Comparison of ENCODE assay signal across 13 cellular contexts in the genomic region with DNA sequence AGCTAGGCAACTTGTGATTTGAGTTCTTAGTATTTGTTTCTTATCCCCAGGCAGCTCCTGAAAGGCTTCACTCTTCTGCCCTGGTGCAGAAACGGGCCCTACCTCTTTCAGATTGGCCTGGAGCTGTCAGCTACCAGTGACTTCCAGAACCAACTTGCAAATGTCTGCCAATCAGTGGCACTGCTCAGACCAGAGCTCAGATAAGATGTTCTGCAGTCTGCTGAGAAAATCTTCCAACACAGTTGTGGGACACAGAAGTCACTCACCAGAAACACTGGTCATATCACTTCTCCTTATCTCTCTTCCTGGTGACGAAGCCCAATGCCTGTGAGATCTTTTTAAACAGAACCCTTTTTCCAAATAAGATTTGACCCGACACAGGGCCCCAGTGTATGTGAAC.
A peak's percentile ranks its signal among the peaks of the same experiment; 100 is the strongest.
DNase-seq lines count a peak whose midpoint lies in the region; ATAC-seq and TF ChIP-seq lines count a peak whose summit lies in the region.
"Had no signal": no experiment of that assay in that cellular context is flagged by ENCODE, and none has a peak within 500 bp of the region (broad histone marks: within the 10 kb centered on the region; RNA-seq: fewer than 3 reads in every experiment).

No MANE protein-coding gene starts in this region.

- H3K4me1 ChIP-seq in Peyer's patch (peaks cover 3 to 32% (median 19%) of the 10 kb centered on the region in 4 donors), cardiac muscle cell (ENCODE audit: low read depth) (peaks cover 45% of the 10 kb centered on the region)

- H3K27me3 ChIP-seq in Peyer's patch (no peaks in the 10 kb centered on the region), cardiac muscle cell (no peaks in the 10 kb centered on the region)

- ATAC-seq in stimulated activated naive B cell treated with anti-CD40 and anti-IgM and Interleukin-4, amounts not matched to agents 10 μg/mL and 1 μg/mL and 100 μg/mL, for 72 hours (replicated peaks) = no peak
- no peak for ATAC-seq in WTC11
- ATAC-seq: Panc1 had no signal

- TF ChIP-seq CTCF in Peyer's patch (IDR thresholded peaks at IDR 0.05) (no peak), cardiac muscle cell (IDR thresholded peaks at IDR 0.05; ENCODE audit: low read depth, low read length) (no peak), WTC11 (IDR thresholded peaks at IDR 0.05) (no peak)

- H3K27ac Mint-ChIP-seq in activated naive CD4-positive, alpha-beta T cell treated with anti-CD3 and anti-CD28 coated beads, Interleukin-2, amount 50 U/mL, for 24 hours = peak overlapping the region; percentile 14
- H3K27ac Mint-ChIP-seq in stimulated activated naive B cell treated with anti-CD40 and anti-IgM and Interleukin-4, amounts not matched to agents 10 μg/mL and 1 μg/mL and 100 μg/mL, for 72 hours = peak overlapping the region; percentile 57
- H3K27ac Mint-ChIP-seq in WTC11 = no peak overlapping the region

- H3K36me3 ChIP-seq in Peyer's patch = no peaks in the 10 kb centered on the region
- H3K36me3 ChIP-seq in cardiac muscle cell = no peaks in the 10 kb centered on the region

- H3K9me3 Mint-ChIP-seq in activated naive CD4-positive, alpha-beta T cell treated with anti-CD3 and anti-CD28 coated beads, Interleukin-2, amount 50 U/mL, for 24 hours = no peaks in the 10 kb centered on the region
- H3K9me3 Mint-ChIP-seq in stimulated activated naive B cell treated with anti-CD40 and anti-IgM and Interleukin-4, amounts not matched to agents 10 μg/mL and 1 μg/mL and 100 μg/mL, for 72 hours = no peaks in the 10 kb centered on the region
- H3K9me3 Mint-ChIP-seq in WTC11 = no peaks in the 10 kb centered on the region

- no peak overlapping the region for H3K4me3 ChIP-seq in Peyer's patch
- no peak overlapping the region for H3K4me3 ChIP-seq in cardiac muscle cell
- H3K4me3 ChIP-seq: GM23248 had no signal

- POLR2A ChIA-PET in WTC11 (lab: Charles Lee) = no interaction called here

- H3K9me3 ChIP-seq in Peyer's patch = no peaks in the 10 kb centered on the region
- H3K9me3 ChIP-seq in cardiac muscle cell (ENCODE audit: low read depth) = no peaks in the 10 kb centered on the region

- H3K27ac ChIP-seq in Peyer's patch (peak overlapping the region in 3 of 4 donors; percentile 13 to 70 (median 38)), cardiac muscle cell (peak overlapping the region; percentile 85)
- H3K27ac ChIP-seq: GM23248 had no signal

- H3K4me1 Mint-ChIP-seq in activated naive CD4-positive, alpha-beta T cell treated with anti-CD3 and anti-CD28 coated beads, Interleukin-2, amount 50 U/mL, for 24 hours = peaks cover 52% of the 10 kb centered on the region
- peaks cover 61 to 82% of the 10 kb centered on the region in 2 donors for H3K4me1 Mint-ChIP-seq in stimulated activated naive B cell treated with anti-CD40 and anti-IgM and Interleukin-4, amounts not matched to agents 10 μg/mL and 1 μg/mL and 100 μg/mL, for 72 hours
- H3K4me1 Mint-ChIP-seq in WTC11 = peaks cover 6% of the 10 kb centered on the region

- H3K4me3 Mint-ChIP-seq in activated naive CD4-positive, alpha-beta T cell treated with anti-CD3 and anti-CD28 coated beads, Interleukin-2, amount 50 U/mL, for 24 hours = peak overlapping the region; percentile 23
- no peak overlapping the region for H3K4me3 Mint-ChIP-seq in stimulated activated naive B cell treated with anti-CD40 and anti-IgM and Interleukin-4, amounts not matched to agents 10 μg/mL and 1 μg/mL and 100 μg/mL, for 72 hours
- no peak overlapping the region for H3K4me3 Mint-ChIP-seq in WTC11

- TF ChIP-seq POLR2A in Peyer's patch (IDR thresholded peaks at IDR 0.05) = no peak

- no peaks in the 10 kb centered on the region for H3K36me3 Mint-ChIP-seq in activated naive CD4-positive, alpha-beta T cell treated with anti-CD3 and anti-CD28 coated beads, Interleukin-2, amount 50 U/mL, for 24 hours
- peaks cover 0 to 3% of the 10 kb centered on the region in 2 donors for H3K36me3 Mint-ChIP-seq in stimulated activated naive B cell treated with anti-CD40 and anti-IgM and Interleukin-4, amounts not matched to agents 10 μg/mL and 1 μg/mL and 100 μg/mL, for 72 hours
- no peaks in the 10 kb centered on the region for H3K36me3 Mint-ChIP-seq in WTC11

- no peaks in the 10 kb centered on the region for H3K27me3 Mint-ChIP-seq in activated naive CD4-positive, alpha-beta T cell treated with anti-CD3 and anti-CD28 coated beads, Interleukin-2, amount 50 U/mL, for 24 hours
- H3K27me3 Mint-ChIP-seq in stimulated activated naive B cell treated with anti-CD40 and anti-IgM and Interleukin-4, amounts not matched to agents 10 μg/mL and 1 μg/mL and 100 μg/mL, for 72 hours = no peaks in the 10 kb centered on the region
- H3K27me3 Mint-ChIP-seq in WTC11 (ENCODE audit: low read depth) = no peaks in the 10 kb centered on the region

- CTCF ChIA-PET in WTC11 (lab: Charles Lee) = interaction anchor here (1.3 kb wide), 1 partner anchor 62 kb away, joined by 4 read pairs; no protein-coding TSS in a partner anchor

- DNase-seq in activated naive CD4-positive, alpha-beta T cell (lab: John Stamatoyannopoulos, UW) = no peak
- no peak for DNase-seq in Peyer's patch
- DNase-seq in cardiac muscle cell (ENCODE audit: low read depth in 1 of 2, low spot score in 1 of 2) = peak in 1 of 2 donors; percentile 33
- no peak for DNase-seq in stimulated activated naive B cell treated with anti-CD40 and anti-IgM and Interleukin-4, amounts not matched to agents 10 μg/mL and 1 μg/mL and 100 μg/mL, for 72 hours
- DNase-seq in activated CD4-positive, CD25-positive, alpha-beta regulatory T cell treated with anti-CD3 and anti-CD28 coated beads, Interleukin-2, amount 50 U/mL, for 72 hours = no peak
- DNase-seq in WTC11 (ENCODE audit: low spot score) = no peak
- DNase-seq in SKM-1 treated with dmso at 0.1 percent for 144 hours (lab: John Stamatoyannopoulos, UW; ENCODE audit: unreplicated experiment) = no peak
- DNase-seq: EL, foreskin fibroblast, GM23248, NCI-H2171 had no signal

TF ChIP-seq in WTC11, 78 proteins besides CTCF, POLR2A, EP300 and RAD21:
- TF ChIP-seq GABPB1 (CRISPR knock-in tag; IDR thresholded peaks at IDR 0.05) (no peak), FOXK1 (CRISPR knock-in tag; IDR thresholded peaks at IDR 0.05) (no peak), EMX1 (CRISPR knock-in tag; IDR thresholded peaks at IDR 0.05) (no peak), GRHL2 (CRISPR knock-in tag; IDR thresholded peaks at IDR 0.05; ENCODE audit: insufficient replicate concordance, severe bottlenecking) (no peak), SOX15 (CRISPR knock-in tag; IDR thresholded peaks at IDR 0.05) (no peak), CBFB (CRISPR knock-in tag; IDR thresholded peaks at IDR 0.05; ENCODE audit: low read depth) (no peak), RELA (CRISPR knock-in tag; IDR thresholded peaks at IDR 0.05; ENCODE audit: borderline replicate concordance) (no peak), RORB (CRISPR knock-in tag; IDR thresholded peaks at IDR 0.05) (no peak), ELF4 (CRISPR knock-in tag; IDR thresholded peaks at IDR 0.05; ENCODE audit: low read depth) (no peak), NFYB (CRISPR knock-in tag; conservative IDR thresholded peaks at IDR 0.05; ENCODE audit: low read depth) (no peak)
- TF ChIP-seq, protein P1, sequence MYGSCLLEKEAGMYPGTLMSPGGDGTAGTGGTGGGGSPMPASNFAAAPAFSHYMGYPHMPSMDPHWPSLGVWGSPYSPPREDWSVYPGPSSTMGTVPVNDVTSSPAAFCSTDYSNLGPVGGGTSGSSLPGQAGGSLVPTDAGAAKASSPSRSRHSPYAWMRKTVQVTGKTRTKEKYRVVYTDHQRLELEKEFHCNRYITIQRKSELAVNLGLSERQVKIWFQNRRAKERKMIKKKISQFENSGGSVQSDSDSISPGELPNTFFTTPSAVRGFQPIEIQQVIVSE (CRISPR knock-in tag; IDR thresholded peaks at IDR 0.05; ENCODE audit: borderline replicate concordance) = no peak
- TF ChIP-seq, protein P2, sequence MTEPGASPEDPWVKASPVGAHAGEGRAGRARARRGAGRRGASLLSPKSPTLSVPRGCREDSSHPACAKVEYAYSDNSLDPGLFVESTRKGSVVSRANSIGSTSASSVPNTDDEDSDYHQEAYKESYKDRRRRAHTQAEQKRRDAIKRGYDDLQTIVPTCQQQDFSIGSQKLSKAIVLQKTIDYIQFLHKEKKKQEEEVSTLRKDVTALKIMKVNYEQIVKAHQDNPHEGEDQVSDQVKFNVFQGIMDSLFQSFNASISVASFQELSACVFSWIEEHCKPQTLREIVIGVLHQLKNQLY (CRISPR knock-in tag; IDR thresholded peaks at IDR 0.05) = no peak
- TF ChIP-seq, protein P3, sequence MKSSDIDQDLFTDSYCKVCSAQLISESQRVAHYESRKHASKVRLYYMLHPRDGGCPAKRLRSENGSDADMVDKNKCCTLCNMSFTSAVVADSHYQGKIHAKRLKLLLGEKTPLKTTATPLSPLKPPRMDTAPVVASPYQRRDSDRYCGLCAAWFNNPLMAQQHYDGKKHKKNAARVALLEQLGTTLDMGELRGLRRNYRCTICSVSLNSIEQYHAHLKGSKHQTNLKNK (CRISPR knock-in tag; IDR thresholded peaks at IDR 0.05) = no peak
- TF ChIP-seq, protein P4, sequence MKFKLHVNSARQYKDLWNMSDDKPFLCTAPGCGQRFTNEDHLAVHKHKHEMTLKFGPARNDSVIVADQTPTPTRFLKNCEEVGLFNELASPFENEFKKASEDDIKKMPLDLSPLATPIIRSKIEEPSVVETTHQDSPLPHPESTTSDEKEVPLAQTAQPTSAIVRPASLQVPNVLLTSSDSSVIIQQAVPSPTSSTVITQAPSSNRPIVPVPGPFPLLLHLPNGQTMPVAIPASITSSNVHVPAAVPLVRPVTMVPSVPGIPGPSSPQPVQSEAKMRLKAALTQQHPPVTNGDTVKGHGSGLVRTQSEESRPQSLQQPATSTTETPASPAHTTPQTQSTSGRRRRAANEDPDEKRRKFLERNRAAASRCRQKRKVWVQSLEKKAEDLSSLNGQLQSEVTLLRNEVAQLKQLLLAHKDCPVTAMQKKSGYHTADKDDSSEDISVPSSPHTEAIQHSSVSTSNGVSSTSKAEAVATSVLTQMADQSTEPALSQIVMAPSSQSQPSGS (CRISPR knock-in tag; IDR thresholded peaks at IDR 0.05; ENCODE audit: borderline replicate concordance, low read depth) = no peak
